35 cellular contexts compared by ENCODE assay signal in the genomic region with DNA sequence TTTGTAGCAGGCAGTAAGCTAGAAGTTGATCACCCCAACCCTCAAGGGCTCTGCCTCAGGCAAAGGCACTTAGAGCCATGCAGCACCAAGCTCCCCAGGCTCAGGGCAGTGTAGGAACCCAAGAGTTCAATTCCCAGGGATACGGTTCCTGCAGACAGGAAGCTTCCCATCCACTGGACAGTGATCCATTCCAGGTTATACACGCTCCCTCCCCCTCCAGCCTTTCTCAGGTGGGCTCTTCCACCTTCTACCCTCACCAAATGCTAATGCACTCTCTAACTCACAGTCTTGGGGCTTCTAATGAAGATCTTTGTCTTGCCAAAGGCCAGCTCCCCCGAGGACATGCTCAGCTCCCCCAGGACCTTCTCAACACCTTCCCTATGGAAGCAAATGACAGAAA. TPM values are rescaled to one million over a fixed set of nuclear protein-coding genes. Genes with fewer than 3 reads are reported as not detected.
"Had no signal": no experiment of that assay in that cellular context is flagged by ENCODE, and none has a peak within 500 bp of the region (broad histone marks: within the 10 kb centered on the region; RNA-seq: fewer than 3 reads in every experiment).

No MANE protein-coding gene starts in this region.

- H3K9me3 Mint-ChIP-seq: activated CD4-positive, alpha-beta T cell treated with anti-CD3 and anti-CD28 coated beads, Interleukin-2, amount 10 ng/mL, durations not matched to agents 7 days and 5 days; activated naive CD4-positive, alpha-beta T cell treated with anti-CD3 and anti-CD28 coated beads, Interleukin-2, amount 50 U/mL, for 24 hours; activated naive CD8-positive, alpha-beta T cell treated with anti-CD3 and anti-CD28 coated beads, Interleukin-2, amount 10 ng/mL, durations not matched to agents 7 days and 5 days; activated T-cell treated with anti-CD3 and anti-CD28 coated beads, Interleukin-2, amount 50 U/mL, for 24 hours; activated T-helper 2 cell treated with anti-CD3 and anti-CD28 coated beads, Interferon-gamma antibody, Interleukin-2, Interleukin-4, amounts not matched to agents 10 μg/mL and 5 μg/mL and 100 μg/mL, durations not matched to agents 14 hours and 24 hours and 36 hours; T-helper 1 cell treated with Interleukin-12 subunit alpha and Interleukin-12 subunit beta and Interleukin-4 antibody, amounts not matched to agents 30 μg/mL and 1 μg/mL, for 36 hours; T-helper 2 cell treated with Interferon-gamma antibody and Interleukin-4, amounts not matched to agents 5 μg/mL and 100 μg/mL, for 36 hours had no signal

- H3K4me1 ChIP-seq: adrenal gland, body of pancreas, breast epithelium, Peyer's patch, SJSA1 had no signal

- H3K4me3 Mint-ChIP-seq: activated CD4-positive, alpha-beta T cell treated with anti-CD3 and anti-CD28 coated beads for 36 hours; activated CD4-positive, alpha-beta T cell treated with anti-CD3 and anti-CD28 coated beads, Interleukin-2, amount 10 ng/mL, durations not matched to agents 7 days and 5 days; activated CD8-positive, alpha-beta T cell treated with anti-CD3 and anti-CD28 coated beads, Interleukin-2, amount 10 ng/mL, durations not matched to agents 7 days and 5 days; activated naive CD4-positive, alpha-beta T cell treated with anti-CD3 and anti-CD28 coated beads, Interleukin-2, amount 50 U/mL, for 24 hours; activated naive CD8-positive, alpha-beta T cell treated with anti-CD3 and anti-CD28 coated beads, Interleukin-2, amount 10 ng/mL, durations not matched to agents 7 days and 5 days; activated T-cell treated with anti-CD3 and anti-CD28 coated beads, Interleukin-2, amount 50 U/mL, for 24 hours; T-helper 1 cell treated with Interleukin-12 subunit alpha and Interleukin-12 subunit beta and Interleukin-4 antibody, amounts not matched to agents 30 μg/mL and 1 μg/mL, for 36 hours; T-helper 2 cell treated with Interferon-gamma antibody and Interleukin-4, amounts not matched to agents 5 μg/mL and 100 μg/mL, for 36 hours had no signal

- ATAC-seq: activated CD4-positive, alpha-beta T cell treated with anti-CD3 and anti-CD28 coated beads for 36 hours; activated CD4-positive, CD25-positive, alpha-beta regulatory T cell treated with anti-CD3 and anti-CD28 coated beads, Interleukin-2, amount 50 U/mL, for 24 hours; activated CD8-positive, alpha-beta T cell treated with anti-CD3 and anti-CD28 coated beads, Interleukin-2, amount 10 ng/mL, durations not matched to agents 7 days and 5 days; body of pancreas; PC-3 had no signal

- H3K36me3 Mint-ChIP-seq: activated naive CD4-positive, alpha-beta T cell treated with anti-CD3 and anti-CD28 coated beads, Interleukin-2, amount 50 U/mL, for 24 hours had no signal

- H3K9me3 ChIP-seq: adrenal gland, body of pancreas, breast epithelium, Peyer's patch, SJSA1, SK-N-SH had no signal

- H3K4me3 ChIP-seq: adrenal gland, body of pancreas, breast epithelium, Peyer's patch, SJSA1 had no signal

- H3K36me3 ChIP-seq: adrenal gland, breast epithelium, SJSA1 had no signal

- DNase-seq: activated CD4-positive, alpha-beta T cell treated with anti-CD3 and anti-CD28 coated beads for 36 hours; activated CD4-positive, alpha-beta T cell treated with anti-CD3 and anti-CD28 coated beads, Interleukin-2, amount 10 ng/mL, durations not matched to agents 7 days and 5 days; activated CD4-positive, alpha-beta T cell treated with anti-CD3 and anti-CD28 coated beads, Interleukin-2, amount 50 U/mL, for 48 hours; activated CD8-positive, alpha-beta T cell treated with anti-CD3 and anti-CD28 coated beads, Interleukin-2, amount 10 ng/mL, durations not matched to agents 7 days and 5 days; activated gamma-delta T cell; activated naive CD4-positive, alpha-beta T cell treated with Interleukin-2 at 50 U/mL for 16 hours; activated naive CD8-positive, alpha-beta T cell treated with anti-CD3 and anti-CD28 coated beads, Interleukin-2, amount 10 ng/mL, durations not matched to agents 7 days and 5 days; activated T-cell treated with anti-CD3 and anti-CD28 coated beads, Interleukin-2, amount 50 U/mL, for 24 hours; adrenal gland; body of pancreas; Karpas-422; KBM-7; NCI-H1105; NCI-H1417 treated with DMSO at 0.1 percent for 48 hours; NCI-H187 treated with DMSO at 0.1 percent for 48 hours; NCI-H2081; NCI-H2171; NCI-H446; NCI-H510A treated with DMSO at 0.1 percent for 48 hours; NCI-H748 treated with DMSO at 0.1 percent for 48 hours; NK-92 treated with Interleukin-12 subunit alpha and Interleukin-12 subunit beta, amount 100 ng/mL, for 24 hours; PC-3; Peyer's patch; RPMI8226; SHP77 treated with DMSO at 0.1 percent for 48 hours; SK-N-SH had no signal

- H3K27me3 Mint-ChIP-seq: activated CD4-positive, alpha-beta T cell treated with anti-CD3 and anti-CD28 coated beads for 36 hours; activated naive CD4-positive, alpha-beta T cell treated with anti-CD3 and anti-CD28 coated beads, Interleukin-2, amount 50 U/mL, for 24 hours; activated T-cell treated with anti-CD3 and anti-CD28 coated beads, Interleukin-2, amount 50 U/mL, for 24 hours had no signal

- H3K27ac ChIP-seq: adrenal gland, body of pancreas, breast epithelium, Peyer's patch, SJSA1 had no signal

- H3K27ac Mint-ChIP-seq: activated CD4-positive, alpha-beta T cell treated with anti-CD3 and anti-CD28 coated beads for 36 hours; activated CD4-positive, alpha-beta T cell treated with anti-CD3 and anti-CD28 coated beads, Interleukin-2, amount 10 ng/mL, durations not matched to agents 7 days and 5 days; activated CD8-positive, alpha-beta T cell treated with anti-CD3 and anti-CD28 coated beads, Interleukin-2, amount 10 ng/mL, durations not matched to agents 7 days and 5 days; activated naive CD4-positive, alpha-beta T cell treated with anti-CD3 and anti-CD28 coated beads, Interleukin-2, amount 50 U/mL, for 24 hours; activated naive CD8-positive, alpha-beta T cell treated with anti-CD3 and anti-CD28 coated beads, Interleukin-2, amount 10 ng/mL, durations not matched to agents 7 days and 5 days; activated T-cell treated with anti-CD3 and anti-CD28 coated beads, Interleukin-2, amount 50 U/mL, for 24 hours; activated T-helper 2 cell treated with anti-CD3 and anti-CD28 coated beads, Interferon-gamma antibody, Interleukin-2, Interleukin-4, amounts not matched to agents 10 μg/mL and 5 μg/mL and 100 μg/mL, durations not matched to agents 14 hours and 24 hours and 36 hours; T-helper 1 cell treated with Interleukin-12 subunit alpha and Interleukin-12 subunit beta and Interleukin-4 antibody, amounts not matched to agents 30 μg/mL and 1 μg/mL, for 36 hours; T-helper 2 cell treated with Interferon-gamma antibody and Interleukin-4, amounts not matched to agents 5 μg/mL and 100 μg/mL, for 36 hours had no signal

RNA-seq across cellular contexts. Expression of gene MYO1A, which starts 12.7 kb away (rescaled TPM):
- total RNA-seq: PC-3, SJSA1 had no signal

RNA-seq across cellular contexts. Expression of gene TAC3, which starts 20.9 kb away (rescaled TPM):
- total RNA-seq: activated CD8-positive, alpha-beta T cell treated with anti-CD3 and anti-CD28 coated beads, Interleukin-2, amount 10 ng/mL, durations not matched to agents 7 days and 5 days; activated T-helper 2 cell treated with anti-CD3 and anti-CD28 coated beads, Interferon-gamma antibody, Interleukin-2, Interleukin-4, amounts not matched to agents 10 μg/mL and 5 μg/mL and 100 μg/mL, durations not matched to agents 14 hours and 24 hours and 36 hours; body of pancreas; breast epithelium; cardiac septum; MCF 10A; PC-3; SJSA1 had no signal
